ENCODE assay signal across 2 cellular contexts in the genomic region with DNA sequence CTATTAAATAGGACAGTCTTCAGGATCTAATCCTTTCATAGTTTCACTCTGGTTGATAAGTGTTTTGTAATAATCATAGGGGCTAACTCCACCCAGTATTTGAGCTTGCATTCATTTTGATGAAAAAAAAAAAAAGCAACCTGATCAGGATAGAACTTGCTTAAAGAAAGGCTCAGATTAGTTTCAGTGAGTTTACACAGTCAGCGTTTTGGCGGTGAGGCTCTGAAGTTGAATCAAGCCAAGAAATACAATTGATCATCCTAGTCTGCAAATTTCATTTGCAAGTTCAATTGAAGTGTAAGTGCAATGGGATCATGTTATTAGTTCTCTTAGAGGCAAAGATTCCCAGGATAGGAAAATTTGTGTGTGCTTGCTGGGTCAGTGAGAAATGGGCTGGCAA.
TF ChIP-seq lines count a peak whose summit lies in the region.

No MANE protein-coding gene starts in this region.

TF ChIP-seq in GM23338, 12 proteins besides CTCF, POLR2A, EP300 and RAD21 (continued from another document):
- TF ChIP-seq REST (IDR thresholded peaks at IDR 0.05; ENCODE audit: unreplicated experiment) (no peak), POLR2AphosphoS5 (IDR thresholded peaks at IDR 0.05; ENCODE audit: low read depth) (no peak), ZNF114 (CRISPR knock-in tag; IDR thresholded peaks at IDR 0.05) (no peak), EZH2phosphoT487 (IDR thresholded peaks at IDR 0.05; ENCODE audit: unreplicated experiment) (no peak), ZNF462 (CRISPR knock-in tag; IDR thresholded peaks at IDR 0.05) (no peak), NANOG (IDR thresholded peaks at IDR 0.05; ENCODE audit: borderline replicate concordance) (no peak), STAT1 (IDR thresholded peaks at IDR 0.05; ENCODE audit: unreplicated experiment) (no peak), EZH2 (IDR thresholded peaks at IDR 0.05; ENCODE audit: low read depth, unreplicated experiment) (no peak), CREB1 (CRISPR knock-in tag; IDR thresholded peaks at IDR 0.05; ENCODE audit: low read depth) (no peak)

TF ChIP-seq in liver, 16 proteins besides CTCF, POLR2A, EP300 and RAD21:
- TF ChIP-seq REST (IDR thresholded peaks at IDR 0.05) (peak; percentile 35), ATF3 (IDR thresholded peaks at IDR 0.05) (no peak), TAF1 (conservative IDR thresholded peaks at IDR 0.05) (peak; percentile 15), EGR1 (IDR thresholded peaks at IDR 0.05; ENCODE audit: low read depth in 2 of 2) (no peak), RXRA (IDR thresholded peaks at IDR 0.05) (peak in 1 of 2 donors; percentile 49), GABPA (IDR thresholded peaks at IDR 0.05 in 1 of 2, conservative IDR thresholded peaks at IDR 0.05 in 1 of 2) (no peak), HNF4A (conservative IDR thresholded peaks at IDR 0.05) (peak; percentile 50 to 51), SP1 (IDR thresholded peaks at IDR 0.05) (peak; percentile 30), FOXA1 (IDR thresholded peaks at IDR 0.05) (no peak)
